25 cellular contexts compared by ENCODE assay signal in the genomic region with DNA sequence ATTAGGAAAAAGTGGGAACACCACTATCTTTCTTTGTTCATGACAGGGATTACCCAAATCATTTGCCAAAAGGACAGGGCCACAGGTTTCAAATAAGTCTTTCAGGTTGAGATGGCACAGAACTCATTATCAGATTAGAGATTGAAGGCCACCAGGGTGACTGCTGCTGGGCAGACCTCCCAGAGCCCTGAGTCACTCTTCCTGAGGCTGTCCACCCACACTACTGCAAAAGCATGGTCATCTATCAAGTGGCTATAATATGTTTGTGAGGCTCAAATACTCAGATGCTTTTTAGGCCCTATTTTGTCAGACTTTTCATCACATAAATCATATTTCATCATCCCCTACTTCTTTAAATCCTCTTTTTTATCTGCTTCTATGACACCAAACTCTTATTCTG.
DNase-seq lines count a peak whose midpoint lies in the region; TF ChIP-seq lines count a peak whose summit lies in the region.
"Had no signal": no experiment of that assay in that cellular context is flagged by ENCODE, and none has a peak within 500 bp of the region (broad histone marks: within the 10 kb centered on the region; RNA-seq: fewer than 3 reads in every experiment).

No MANE protein-coding gene starts in this region.

- TF ChIP-seq CTCF in spleen (IDR thresholded peaks at IDR 0.05 in 8 of 11, conservative IDR thresholded peaks at IDR 0.05 in 3 of 11) = no peak
- TF ChIP-seq CTCF in RWPE1 (conservative IDR thresholded peaks at IDR 0.05; ENCODE audit: low read depth) = no peak

- H3K4me3 ChIP-seq in skeletal muscle cell (ENCODE audit: low read depth, low read length) = no peak overlapping the region
- H3K4me3 ChIP-seq in spleen = no peak overlapping the region
- H3K4me3 ChIP-seq: esophagus squamous epithelium, right atrium auricular region, transverse colon had no signal

- POLR2A ChIA-PET in RWPE1 (lab: Yijun Ruan, JAX; ENCODE audit: low non-redundant PET) = no interaction called here

- no peak for TF ChIP-seq POLR2A in spleen (IDR thresholded peaks at IDR 0.05)

- intact Hi-C loops in spleen (cut with DNase I; ENCODE audit: low total_unique reads) = no loop called here

- CTCF ChIA-PET in RWPE1 (lab: Yijun Ruan, JAX) = interaction anchor here (0.6 kb wide), 1 partner anchor 54 kb away, joined by 3 read pairs; no protein-coding TSS in a partner anchor

- H3K4me1 ChIP-seq in spleen = no peaks in the 10 kb centered on the region
- H3K4me1 ChIP-seq: esophagus squamous epithelium, right atrium auricular region, transverse colon had no signal

- H3K27me3 ChIP-seq in spleen (replicated peaks in 1 of 7) = no peaks in the 10 kb centered on the region
- H3K27me3 ChIP-seq: esophagus squamous epithelium, right atrium auricular region, transverse colon had no signal

- H3K9me3 ChIP-seq in spleen = peaks cover 0 to 1% (median 0%) of the 10 kb centered on the region in 8 donors
- H3K9me3 ChIP-seq: right atrium auricular region, transverse colon had no signal

- DNase-seq in GM03348 (ENCODE audit: low spot score) (peak; percentile 8), RPMI7951 (ENCODE audit: low read depth) (peak; percentile 1), dermis blood vessel endothelial cell (peak; percentile 11), skeletal muscle cell (ENCODE audit: low read depth) (peak; percentile 0), spleen (no peak), middle frontal gyrus (ENCODE audit: extremely low spot score, low spot score) (no peak), RWPE1 (ENCODE audit: low spot score) (no peak)
- DNase-seq in activated CD4-positive, alpha-beta T cell treated with anti-CD3 and anti-CD28 coated beads for 1 hour = no peak
- DNase-seq: activated naive CD4-positive, alpha-beta T cell treated with anti-CD3 and anti-CD28 coated beads, Interleukin-2, amount 50 U/mL, for 16 hours; activated T-cell treated with anti-CD3 and anti-CD28 coated beads, Interleukin-2, amount 50 U/mL, for 72 hours; DND-41; effector memory CD8-positive, alpha-beta T cell; esophagus squamous epithelium; GOT3; kidney; naive B cell; NCI-H1417; NCI-H2107; NCI-H510A; RPMI8226; stimulated activated naive CD8-positive, alpha-beta T cell treated with anti-CD3 and anti-CD28 coated beads, Interleukin-15, amount 100 ng/mL, for 72 hours; T1000; transverse colon had no signal

- H3K27ac ChIP-seq in spleen (no peak overlapping the region), RWPE1 (no peak overlapping the region)
- H3K27ac ChIP-seq: esophagus squamous epithelium, HL-60, right atrium auricular region, transverse colon had no signal

- no peaks in the 10 kb centered on the region for H3K36me3 ChIP-seq in spleen
- H3K36me3 ChIP-seq: esophagus squamous epithelium, right atrium auricular region, transverse colon had no signal

Comparison
In these comparisons a context has a peak if more than half of its experiments do, and no peak if none do; other contexts are left out.
1. DNase-seq: peak in GM03348 (single experiment), RPMI7951 (single experiment), dermis blood vessel endothelial cell (single experiment) and skeletal muscle cell (single experiment); none in activated CD4-positive, alpha-beta T cell treated with anti-CD3 and anti-CD28 coated beads for 1 hour (single experiment), spleen (single experiment), middle frontal gyrus (single experiment) and RWPE1 (single experiment).